ENCODE assay signal across 8 cellular contexts in genomic region chr2:62705007-62705829, GRCh38. TPM values are rescaled to one million over a fixed set of nuclear protein-coding genes. Genes with fewer than 3 reads are reported as not detected.
DNase-seq lines count a peak whose midpoint lies in the region; ATAC-seq and TF ChIP-seq lines count a peak whose summit lies in the region.

EHBP1 (plus strand) TSS chr2:62705713; CDS start chr2:62707192, 1,479 bp downstream.

- H3K4me3 Mint-ChIP-seq in activated naive CD8-positive, alpha-beta T cell: peak within 1 kb of the TSS; percentile 87

- H3K27ac ChIP-seq in temporal lobe (ENCODE audit: low read depth, low read length): peak within 1 kb of the TSS; percentile 84

- TF ChIP-seq CTCF in GM10248 (IDR thresholded peaks at IDR 0.05; ENCODE audit: control extremely low read depth, extremely low read depth, low read depth, missing control alignments): no peak

- POLR2A ChIA-PET in GM10248 (lab: Yijun Ruan, JAX): interaction anchor here (0.6 kb wide), 1 partner anchor 97 kb away, joined by 3 read pairs; no protein-coding TSS in a partner anchor

- DNase-seq in GM10248 (ENCODE audit: extremely low spot score) (peak; percentile 99), NCI-H1105 (lab: John Stamatoyannopoulos, UW) (peak; percentile 98), SKM-1 treated with dmso at 0.1 percent for 144 hours (lab: John Stamatoyannopoulos, UW; ENCODE audit: unreplicated experiment) (peak; percentile 99), glomerular endothelial cell (ENCODE audit: extremely low read depth, low read depth, low spot score) (peak; percentile 98), occipital lobe (lab: John Stamatoyannopoulos, UW) (peak; percentile 98)

- CTCF ChIA-PET in GM10248 (lab: Yijun Ruan, JAX): interaction anchor here (0.9 to 1.0 kb wide), 4 partner anchors 11 to 105 kb away, joined by 3 read pairs; no protein-coding TSS in a partner anchor

- no peaks in the 10 kb centered on the region for H3K27me3 Mint-ChIP-seq in activated naive CD8-positive, alpha-beta T cell

- peak within 1 kb of the TSS; percentile 64 for H3K27ac Mint-ChIP-seq in activated naive CD8-positive, alpha-beta T cell

- H3K36me3 Mint-ChIP-seq in activated naive CD8-positive, alpha-beta T cell: peaks cover 8% of the 10 kb centered on the region

- no peaks in the 10 kb centered on the region for H3K9me3 Mint-ChIP-seq in activated naive CD8-positive, alpha-beta T cell (ENCODE audit: low read depth)

- ATAC-seq in HG02623 (IDR thresholded peaks at IDR 0.05; ENCODE audit: unreplicated experiment): peak; percentile 95

- H3K4me1 Mint-ChIP-seq in activated naive CD8-positive, alpha-beta T cell (ENCODE audit: low read depth): peaks cover 39% of the 10 kb centered on the region

RNA-seq across cellular contexts. Expression of gene EHBP1, which starts in this region (rescaled TPM):
- total RNA-seq in glomerular endothelial cell (21.3 and 29.3 TPM in 2 replicates), occipital lobe (114 TPM), temporal lobe (119 TPM)

Comparison
In these comparisons a context has a peak if more than half of its experiments do, and no peak if none do; other contexts are left out.
1. Peak in every context shown above with its lines: DNase-seq, ATAC-seq and H3K27ac ChIP-seq.